Comparison of ENCODE assay signal across 1 cellular context in the genomic region with DNA sequence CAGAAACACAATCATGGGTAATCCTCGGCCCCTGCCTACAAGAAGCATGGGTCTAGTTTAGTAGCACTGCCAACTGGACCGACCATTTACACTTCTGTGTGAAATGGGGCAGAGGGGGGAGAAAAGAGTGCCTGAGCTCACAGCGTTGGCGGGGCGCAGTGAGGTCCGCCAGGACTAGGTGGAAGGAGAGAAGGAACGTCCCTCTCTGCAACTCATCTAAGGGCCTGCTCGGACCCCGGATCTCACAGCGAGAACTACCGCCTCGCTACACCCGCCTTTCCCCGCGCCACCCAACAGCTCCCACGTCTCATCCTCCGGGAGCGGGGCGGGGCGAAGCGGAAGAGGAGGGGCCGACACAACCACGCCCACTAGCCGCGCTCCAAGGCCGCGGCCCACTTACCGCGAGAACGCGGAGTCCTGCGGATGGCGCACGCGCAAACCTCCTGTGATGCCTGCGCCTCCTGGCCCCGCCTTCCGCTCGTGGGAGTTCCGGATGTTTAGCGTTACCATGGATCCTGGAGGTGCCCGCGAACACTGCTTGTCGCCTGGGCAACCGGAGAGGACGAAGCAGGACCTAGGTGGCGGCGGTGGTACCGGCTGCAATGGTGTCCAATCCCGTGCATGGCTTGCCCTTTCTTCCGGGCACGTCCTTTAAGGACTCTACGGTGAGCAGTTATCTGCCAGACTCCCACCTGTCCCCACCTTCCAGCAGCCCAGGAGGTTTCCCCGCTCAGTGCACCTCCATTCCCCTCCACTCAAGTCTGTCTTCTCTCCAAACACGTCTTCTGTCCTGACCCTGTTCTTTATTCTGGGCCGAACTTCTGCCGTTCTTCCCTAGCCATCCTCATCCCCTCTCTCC.
A peak's percentile ranks its signal among the peaks of the same experiment; 100 is the strongest.
TF ChIP-seq lines count a peak whose summit lies in the region.

A gene with protein sequence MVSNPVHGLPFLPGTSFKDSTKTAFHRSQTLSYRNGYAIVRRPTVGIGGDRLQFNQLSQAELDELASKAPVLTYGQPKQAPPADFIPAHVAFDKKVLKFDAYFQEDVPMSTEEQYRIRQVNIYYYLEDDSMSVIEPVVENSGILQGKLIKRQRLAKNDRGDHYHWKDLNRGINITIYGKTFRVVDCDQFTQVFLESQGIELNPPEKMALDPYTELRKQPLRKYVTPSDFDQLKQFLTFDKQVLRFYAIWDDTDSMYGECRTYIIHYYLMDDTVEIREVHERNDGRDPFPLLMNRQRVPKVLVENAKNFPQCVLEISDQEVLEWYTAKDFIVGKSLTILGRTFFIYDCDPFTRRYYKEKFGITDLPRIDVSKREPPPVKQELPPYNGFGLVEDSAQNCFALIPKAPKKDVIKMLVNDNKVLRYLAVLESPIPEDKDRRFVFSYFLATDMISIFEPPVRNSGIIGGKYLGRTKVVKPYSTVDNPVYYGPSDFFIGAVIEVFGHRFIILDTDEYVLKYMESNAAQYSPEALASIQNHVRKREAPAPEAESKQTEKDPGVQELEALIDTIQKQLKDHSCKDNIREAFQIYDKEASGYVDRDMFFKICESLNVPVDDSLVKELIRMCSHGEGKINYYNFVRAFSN (plus strand): TSS at position 534 of the 859 bp plus-strand sequence. CDS start 69 bp downstream, at position 603.

TF ChIP-seq in HepG2, 621 proteins besides CTCF, POLR2A, EP300 and RAD21 (continued from another document and continues in another):
- TF ChIP-seq ZNF281 (CRISPR knock-in tag; IDR thresholded peaks at IDR 0.05; ENCODE audit: borderline replicate concordance): no peak; the same call in 1 of the 2 replicates
- TF ChIP-seq, protein P1, sequence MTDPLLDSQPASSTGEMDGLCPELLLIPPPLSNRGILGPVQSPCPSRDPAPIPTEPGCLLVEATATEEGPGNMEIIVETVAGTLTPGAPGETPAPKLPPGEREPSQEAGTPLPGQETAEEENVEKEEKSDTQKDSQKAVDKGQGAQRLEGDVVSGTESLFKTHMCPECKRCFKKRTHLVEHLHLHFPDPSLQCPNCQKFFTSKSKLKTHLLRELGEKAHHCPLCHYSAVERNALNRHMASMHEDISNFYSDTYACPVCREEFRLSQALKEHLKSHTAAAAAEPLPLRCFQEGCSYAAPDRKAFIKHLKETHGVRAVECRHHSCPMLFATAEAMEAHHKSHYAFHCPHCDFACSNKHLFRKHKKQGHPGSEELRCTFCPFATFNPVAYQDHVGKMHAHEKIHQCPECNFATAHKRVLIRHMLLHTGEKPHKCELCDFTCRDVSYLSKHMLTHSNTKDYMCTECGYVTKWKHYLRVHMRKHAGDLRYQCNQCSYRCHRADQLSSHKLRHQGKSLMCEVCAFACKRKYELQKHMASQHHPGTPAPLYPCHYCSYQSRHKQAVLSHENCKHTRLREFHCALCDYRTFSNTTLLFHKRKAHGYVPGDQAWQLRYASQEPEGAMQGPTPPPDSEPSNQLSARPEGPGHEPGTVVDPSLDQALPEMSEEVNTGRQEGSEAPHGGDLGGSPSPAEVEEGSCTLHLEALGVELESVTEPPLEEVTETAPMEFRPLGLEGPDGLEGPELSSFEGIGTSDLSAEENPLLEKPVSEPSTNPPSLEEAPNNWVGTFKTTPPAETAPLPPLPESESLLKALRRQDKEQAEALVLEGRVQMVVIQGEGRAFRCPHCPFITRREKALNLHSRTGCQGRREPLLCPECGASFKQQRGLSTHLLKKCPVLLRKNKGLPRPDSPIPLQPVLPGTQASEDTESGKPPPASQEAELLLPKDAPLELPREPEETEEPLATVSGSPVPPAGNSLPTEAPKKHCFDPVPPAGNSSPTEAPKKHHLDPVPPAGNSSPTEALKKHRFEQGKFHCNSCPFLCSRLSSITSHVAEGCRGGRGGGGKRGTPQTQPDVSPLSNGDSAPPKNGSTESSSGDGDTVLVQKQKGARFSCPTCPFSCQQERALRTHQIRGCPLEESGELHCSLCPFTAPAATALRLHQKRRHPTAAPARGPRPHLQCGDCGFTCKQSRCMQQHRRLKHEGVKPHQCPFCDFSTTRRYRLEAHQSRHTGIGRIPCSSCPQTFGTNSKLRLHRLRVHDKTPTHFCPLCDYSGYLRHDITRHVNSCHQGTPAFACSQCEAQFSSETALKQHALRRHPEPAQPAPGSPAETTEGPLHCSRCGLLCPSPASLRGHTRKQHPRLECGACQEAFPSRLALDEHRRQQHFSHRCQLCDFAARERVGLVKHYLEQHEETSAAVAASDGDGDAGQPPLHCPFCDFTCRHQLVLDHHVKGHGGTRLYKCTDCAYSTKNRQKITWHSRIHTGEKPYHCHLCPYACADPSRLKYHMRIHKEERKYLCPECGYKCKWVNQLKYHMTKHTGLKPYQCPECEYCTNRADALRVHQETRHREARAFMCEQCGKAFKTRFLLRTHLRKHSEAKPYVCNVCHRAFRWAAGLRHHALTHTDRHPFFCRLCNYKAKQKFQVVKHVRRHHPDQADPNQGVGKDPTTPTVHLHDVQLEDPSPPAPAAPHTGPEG (CRISPR knock-in tag; IDR thresholded peaks at IDR 0.05): 0 out of 2 replicates have a peak, but pooled peaks have one; percentile 59
- TF ChIP-seq RAD51 (IDR thresholded peaks at IDR 0.05; ENCODE audit: borderline replicate concordance): no peak
- TF ChIP-seq ZNF788 (CRISPR knock-in tag; IDR thresholded peaks at IDR 0.05; ENCODE audit: borderline replicate concordance): no peak; the same call in 1 of the 2 replicates
- TF ChIP-seq FOXO1 (CRISPR knock-in tag; IDR thresholded peaks at IDR 0.05): peak; percentile 66; the same call in 1 of the 2 replicates
- peak; percentile 75; the same call in 1 of the 2 replicates for TF ChIP-seq JUN (CRISPR knock-in tag; IDR thresholded peaks at IDR 0.05)
- TF ChIP-seq, protein P2, sequence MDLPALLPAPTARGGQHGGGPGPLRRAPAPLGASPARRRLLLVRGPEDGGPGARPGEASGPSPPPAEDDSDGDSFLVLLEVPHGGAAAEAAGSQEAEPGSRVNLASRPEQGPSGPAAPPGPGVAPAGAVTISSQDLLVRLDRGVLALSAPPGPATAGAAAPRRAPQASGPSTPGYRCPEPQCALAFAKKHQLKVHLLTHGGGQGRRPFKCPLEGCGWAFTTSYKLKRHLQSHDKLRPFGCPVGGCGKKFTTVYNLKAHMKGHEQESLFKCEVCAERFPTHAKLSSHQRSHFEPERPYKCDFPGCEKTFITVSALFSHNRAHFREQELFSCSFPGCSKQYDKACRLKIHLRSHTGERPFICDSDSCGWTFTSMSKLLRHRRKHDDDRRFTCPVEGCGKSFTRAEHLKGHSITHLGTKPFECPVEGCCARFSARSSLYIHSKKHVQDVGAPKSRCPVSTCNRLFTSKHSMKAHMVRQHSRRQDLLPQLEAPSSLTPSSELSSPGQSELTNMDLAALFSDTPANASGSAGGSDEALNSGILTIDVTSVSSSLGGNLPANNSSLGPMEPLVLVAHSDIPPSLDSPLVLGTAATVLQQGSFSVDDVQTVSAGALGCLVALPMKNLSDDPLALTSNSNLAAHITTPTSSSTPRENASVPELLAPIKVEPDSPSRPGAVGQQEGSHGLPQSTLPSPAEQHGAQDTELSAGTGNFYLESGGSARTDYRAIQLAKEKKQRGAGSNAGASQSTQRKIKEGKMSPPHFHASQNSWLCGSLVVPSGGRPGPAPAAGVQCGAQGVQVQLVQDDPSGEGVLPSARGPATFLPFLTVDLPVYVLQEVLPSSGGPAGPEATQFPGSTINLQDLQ (CRISPR knock-in tag; IDR thresholded peaks at IDR 0.05): no peak
- 0 out of 2 replicates have a peak, but pooled peaks have one; percentile 81 for TF ChIP-seq STAT5B (CRISPR knock-in tag; IDR thresholded peaks at IDR 0.05)
- peak; percentile 83; the same call in 1 of the 2 replicates for TF ChIP-seq HOXA5 (CRISPR knock-in tag; IDR thresholded peaks at IDR 0.05)
- no peak for TF ChIP-seq NR3C1 (CRISPR knock-in tag; IDR thresholded peaks at IDR 0.05)
- peak; percentile 86; the same call in 1 of the 2 replicates for TF ChIP-seq ZNF556 (CRISPR knock-in tag; IDR thresholded peaks at IDR 0.05; ENCODE audit: borderline replicate concordance)
- peak; percentile 98 for TF ChIP-seq YEATS2 (CRISPR knock-in tag; IDR thresholded peaks at IDR 0.05; ENCODE audit: borderline replicate concordance)
- TF ChIP-seq ZNF547 (CRISPR knock-in tag; IDR thresholded peaks at IDR 0.05): peak; percentile 85; the same call in 1 of the 2 replicates
- TF ChIP-seq NFE2L1 (CRISPR knock-in tag; IDR thresholded peaks at IDR 0.05; ENCODE audit: borderline replicate concordance): no peak
- TF ChIP-seq SOX13 (IDR thresholded peaks at IDR 0.05): no peak
- TF ChIP-seq SOX13 (CRISPR knock-in tag; conservative IDR thresholded peaks at IDR 0.05 in 1 of 2, IDR thresholded peaks at IDR 0.05 in 1 of 2): peak in 1 of 2 experiments; percentile 52; a peak in 2 of 4 replicates
- no peak for TF ChIP-seq RORA (CRISPR knock-in tag; IDR thresholded peaks at IDR 0.05)
- peak; percentile 97 for TF ChIP-seq GABPB1 (CRISPR knock-in tag; IDR thresholded peaks at IDR 0.05)
- peak; percentile 68 for TF ChIP-seq GABPA (IDR thresholded peaks at IDR 0.05; ENCODE audit: low read depth, low read length)
- peak; percentile 93 for TF ChIP-seq GABPA (CRISPR knock-in tag; IDR thresholded peaks at IDR 0.05; ENCODE audit: low read depth)
- peak; percentile 91 for TF ChIP-seq SALL1 (CRISPR knock-in tag; IDR thresholded peaks at IDR 0.05)
- no peak for TF ChIP-seq SMARCE1 (IDR thresholded peaks at IDR 0.05; ENCODE audit: borderline replicate concordance)
- TF ChIP-seq TSC22D2 (CRISPR knock-in tag; IDR thresholded peaks at IDR 0.05; ENCODE audit: borderline replicate concordance): peak; percentile 72; the same call in 1 of the 2 replicates
- TF ChIP-seq, protein P3, sequence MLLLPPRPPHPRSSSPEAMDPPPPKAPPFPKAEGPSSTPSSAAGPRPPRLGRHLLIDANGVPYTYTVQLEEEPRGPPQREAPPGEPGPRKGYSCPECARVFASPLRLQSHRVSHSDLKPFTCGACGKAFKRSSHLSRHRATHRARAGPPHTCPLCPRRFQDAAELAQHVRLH (CRISPR knock-in tag; IDR thresholded peaks at IDR 0.05; ENCODE audit: borderline replicate concordance, low read depth): peak; percentile 95; the same call in 1 of the 2 replicates
- TF ChIP-seq SALL2 (CRISPR knock-in tag; IDR thresholded peaks at IDR 0.05): peak; percentile 90
- TF ChIP-seq XRCC5 (optimal IDR thresholded peaks at IDR 0.05; ENCODE audit: low read length): peak; percentile 74
- peak; percentile 45; the same call in 1 of the 2 replicates for TF ChIP-seq ZNF629 (CRISPR knock-in tag; conservative IDR thresholded peaks at IDR 0.05)
- TF ChIP-seq RBM39 (IDR thresholded peaks at IDR 0.05; ENCODE audit: low read depth, low read length, poor library complexity, severe bottlenecking): peak; percentile 96
- peak; percentile 93; the same call in 1 of the 2 replicates for TF ChIP-seq ZNF543 (CRISPR knock-in tag; IDR thresholded peaks at IDR 0.05)
- TF ChIP-seq, protein P4, sequence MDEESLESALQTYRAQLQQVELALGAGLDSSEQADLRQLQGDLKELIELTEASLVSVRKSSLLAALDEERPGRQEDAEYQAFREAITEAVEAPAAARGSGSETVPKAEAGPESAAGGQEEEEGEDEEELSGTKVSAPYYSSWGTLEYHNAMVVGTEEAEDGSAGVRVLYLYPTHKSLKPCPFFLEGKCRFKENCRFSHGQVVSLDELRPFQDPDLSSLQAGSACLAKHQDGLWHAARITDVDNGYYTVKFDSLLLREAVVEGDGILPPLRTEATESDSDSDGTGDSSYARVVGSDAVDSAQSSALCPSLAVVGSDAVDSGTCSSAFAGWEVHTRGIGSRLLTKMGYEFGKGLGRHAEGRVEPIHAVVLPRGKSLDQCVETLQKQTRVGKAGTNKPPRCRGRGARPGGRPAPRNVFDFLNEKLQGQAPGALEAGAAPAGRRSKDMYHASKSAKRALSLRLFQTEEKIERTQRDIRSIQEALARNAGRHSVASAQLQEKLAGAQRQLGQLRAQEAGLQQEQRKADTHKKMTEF (CRISPR knock-in tag; IDR thresholded peaks at IDR 0.05): peak; percentile 94
- TF ChIP-seq, protein P5, sequence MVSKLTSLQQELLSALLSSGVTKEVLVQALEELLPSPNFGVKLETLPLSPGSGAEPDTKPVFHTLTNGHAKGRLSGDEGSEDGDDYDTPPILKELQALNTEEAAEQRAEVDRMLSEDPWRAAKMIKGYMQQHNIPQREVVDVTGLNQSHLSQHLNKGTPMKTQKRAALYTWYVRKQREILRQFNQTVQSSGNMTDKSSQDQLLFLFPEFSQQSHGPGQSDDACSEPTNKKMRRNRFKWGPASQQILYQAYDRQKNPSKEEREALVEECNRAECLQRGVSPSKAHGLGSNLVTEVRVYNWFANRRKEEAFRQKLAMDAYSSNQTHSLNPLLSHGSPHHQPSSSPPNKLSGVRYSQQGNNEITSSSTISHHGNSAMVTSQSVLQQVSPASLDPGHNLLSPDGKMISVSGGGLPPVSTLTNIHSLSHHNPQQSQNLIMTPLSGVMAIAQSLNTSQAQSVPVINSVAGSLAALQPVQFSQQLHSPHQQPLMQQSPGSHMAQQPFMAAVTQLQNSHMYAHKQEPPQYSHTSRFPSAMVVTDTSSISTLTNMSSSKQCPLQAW (CRISPR knock-in tag; IDR thresholded peaks at IDR 0.05): peak; percentile 95
- TF ChIP-seq ZNF512 (CRISPR knock-in tag; IDR thresholded peaks at IDR 0.05): peak; percentile 95; the same call in 1 of the 2 replicates
- TF ChIP-seq MIER2 (CRISPR knock-in tag; IDR thresholded peaks at IDR 0.05): peak; percentile 63; the same call in 1 of the 2 replicates
